Comparison of ENCODE assay signal across 22 cellular contexts in the genomic region with DNA sequence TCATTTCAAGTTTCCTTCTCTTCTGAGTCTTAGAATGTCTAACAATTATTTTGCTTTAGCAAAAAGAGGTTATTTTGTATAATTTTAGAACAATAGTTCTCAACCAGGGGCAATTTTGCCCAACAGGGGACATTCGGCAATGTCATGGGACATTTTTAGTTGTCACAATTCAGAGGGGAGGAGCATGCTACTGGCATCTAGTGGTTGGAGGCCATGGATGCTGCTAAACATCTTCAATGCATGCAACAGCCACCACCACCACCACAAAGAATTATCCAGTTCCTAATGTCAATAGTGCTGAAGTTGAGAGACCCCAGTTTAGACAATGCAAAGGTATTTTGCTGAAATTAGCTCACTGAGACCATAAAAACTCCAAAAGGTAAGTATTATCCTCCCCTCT.
DNase-seq lines count a peak whose midpoint lies in the region; ATAC-seq, FAIRE-seq and TF ChIP-seq lines count a peak whose summit lies in the region.
"Had no signal": no experiment of that assay in that cellular context is flagged by ENCODE, and none has a peak within 500 bp of the region (broad histone marks: within the 10 kb centered on the region; RNA-seq: fewer than 3 reads in every experiment).

No MANE protein-coding gene starts in this region.

- ATAC-seq in PC-3: no peak
- no peak for ATAC-seq in GM18505 (IDR thresholded peaks at IDR 0.05; ENCODE audit: unreplicated experiment)
- no peak for ATAC-seq in HG03432 (IDR thresholded peaks at IDR 0.05; ENCODE audit: unreplicated experiment)
- no peak for ATAC-seq in GM21529 (IDR thresholded peaks at IDR 0.05; ENCODE audit: unreplicated experiment)
- ATAC-seq: activated T-cell treated with anti-CD3 and anti-CD28 coated beads, Interleukin-2, amount 50 U/mL, for 4 hours; stimulated activated naive CD8-positive, alpha-beta T cell treated with anti-CD3 and anti-CD28 coated beads, Interleukin-15, Interleukin-2, amounts not matched to agents 100 U/mL and 50 U/mL, for 24 hours had no signal

- H3K4me3 ChIP-seq in GM06990 (replicated peaks; ENCODE audit: low read depth, low read length) (no peak overlapping the region), PC-3 (ENCODE audit: low read length) (no peak overlapping the region)
- H3K4me3 ChIP-seq: dorsolateral prefrontal cortex, smooth muscle cell had no signal

- no peaks in the 10 kb centered on the region for H3F3A ChIP-seq in PC-3 (ENCODE audit: low read length, unreplicated experiment)

- no peak for TF ChIP-seq POLR2A in GM18505 (IDR thresholded peaks at IDR 0.05; ENCODE audit: borderline replicate concordance, extremely low read depth, insufficient read depth, insufficient read length)

- DNase-seq in GM06990 (ENCODE audit: extremely low read depth, insufficient read length) (no peak), HT1080 (ENCODE audit: low read depth) (peak; percentile 9), PC-3 (no peak), urothelium cell line (ENCODE audit: low spot score) (no peak)
- DNase-seq: activated T-cell treated with anti-CD3 and anti-CD28 coated beads, Interleukin-2, amount 50 U/mL, for 4 hours; anterior cingulate cortex; DMS 273 treated with DMSO at 0.1 percent for 48 hours; dorsolateral prefrontal cortex; GF-D8; glutamatergic neuron; GOT3; mammary epithelial cell; MV-4-11; NCI-H187 treated with DMSO at 0.1 percent for 48 hours; NCI-H226; NCI-H774; stimulated activated naive CD8-positive, alpha-beta T cell treated with anti-CD3 and anti-CD28 coated beads, Interleukin-15, Interleukin-2, amounts not matched to agents 100 U/mL and 50 U/mL, for 24 hours had no signal

- no peaks in the 10 kb centered on the region for H3K9me2 ChIP-seq in PC-3 (replicated peaks; ENCODE audit: low read length)

- TF ChIP-seq CTCF in 22Rv1 (IDR thresholded peaks at IDR 0.05): peak; percentile 23
- peak; percentile 41 for TF ChIP-seq CTCF in GM06990 (IDR thresholded peaks at IDR 0.05; ENCODE audit: insufficient read depth, low read length, poor library complexity, severe bottlenecking)
- peak; percentile 49; the same call in 1 of the 2 replicates for TF ChIP-seq CTCF in PC-3 (conservative IDR thresholded peaks at IDR 0.05; ENCODE audit: low read depth, low read length)

- no peak overlapping the region for H3K4me2 ChIP-seq in PC-3 (ENCODE audit: low read length)
- H3K4me2 ChIP-seq: smooth muscle cell had no signal

- POLR2A ChIA-PET in PC-3 (lab: Charles Lee; ENCODE audit: unreplicated experiment): no interaction called here

- no peak for FAIRE-seq in urothelium cell line (lab: Jason Lieb, UNC)

- no peaks in the 10 kb centered on the region for H3K79me2 ChIP-seq in PC-3 (ENCODE audit: low read length)

- no peaks in the 10 kb centered on the region for H3K9me3 ChIP-seq in PC-3 (ENCODE audit: low read length)

- BruUV-seq in PC-3 (replicated peaks; lab: Mats Ljungman, UMichigan): no TSS peak

- H3K36me3 ChIP-seq in GM06990 (ENCODE audit: control insufficient read depth, insufficient read depth, low read length) (no peaks in the 10 kb centered on the region), PC-3 (ENCODE audit: low read depth, low read length) (no peaks in the 10 kb centered on the region)

- intact Hi-C loops in PC-3 (cut with micrococcal nuclease): no loop called here

- no peaks in the 10 kb centered on the region for H3K27me3 ChIP-seq in GM06990 (replicated peaks; ENCODE audit: control insufficient read depth, insufficient read depth, low read length)
- no peaks in the 10 kb centered on the region for H3K27me3 ChIP-seq in PC-3 (ENCODE audit: low read length)

- H2AFZ ChIP-seq in PC-3 (ENCODE audit: low read length): no peak overlapping the region

- H3K27ac ChIP-seq in 22Rv1 (no peak overlapping the region), PC-3 (ENCODE audit: low read length) (no peak overlapping the region)
- H3K27ac ChIP-seq: dorsolateral prefrontal cortex had no signal

- H3K4me1 ChIP-seq in PC-3 (ENCODE audit: insufficient read depth, low read length): no peaks in the 10 kb centered on the region

- H3K9ac ChIP-seq in PC-3 (ENCODE audit: low read length): no peak overlapping the region

- CTCF ChIA-PET in PC-3 (lab: Charles Lee): no interaction called here

- H4K20me1 ChIP-seq in PC-3 (ENCODE audit: low read length): no peaks in the 10 kb centered on the region
